17 cellular contexts compared by ENCODE assay signal in the genomic region with DNA sequence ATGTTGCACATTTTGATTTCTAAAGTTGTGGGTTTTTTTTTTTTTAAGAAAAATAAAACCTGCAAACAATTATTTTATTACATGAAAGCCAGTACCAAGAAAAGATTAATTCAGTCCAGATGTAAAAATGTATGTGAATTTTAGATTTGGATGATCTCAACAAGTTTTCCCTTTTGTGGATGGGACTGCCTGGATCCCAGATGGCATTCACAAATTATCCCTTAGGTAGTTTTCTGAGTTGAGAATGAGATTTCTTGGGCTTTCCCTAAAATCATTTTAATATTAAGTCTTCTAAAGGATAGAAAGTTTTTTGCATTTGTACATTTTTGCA. TPM values are rescaled to one million over a fixed set of nuclear protein-coding genes. Genes with fewer than 3 reads are reported as not detected.
DNase-seq lines count a peak whose midpoint lies in the region; TF ChIP-seq lines count a peak whose summit lies in the region.
"Had no signal": no experiment of that assay in that cellular context is flagged by ENCODE, and none has a peak within 500 bp of the region (broad histone marks: within the 10 kb centered on the region; RNA-seq: fewer than 3 reads in every experiment).

No MANE protein-coding gene starts in this region.

- H3K27me3 Mint-ChIP-seq in CD14-positive monocyte (ENCODE audit: low read depth in 3 of 3), result peaks cover 22 to 33% (median 30%) of the 10 kb centered on the region in 3 donors

- peak overlapping the region in 1 of 2 donors; percentile 26 for H3K4me3 Mint-ChIP-seq in CD14-positive monocyte
- H3K4me3 Mint-ChIP-seq: activated CD4-positive, alpha-beta memory T cell treated with anti-CD3 and anti-CD28 coated beads, Interleukin-2, amount 10 ng/mL, durations not matched to agents 7 days and 5 days had no signal

- intact Hi-C loops in CD14-positive monocyte (cut with micrococcal nuclease), result loop anchor here (5.0 to 10.0 kb wide), 2 partner anchors 328 to 330 kb away; a partner anchor contains a TSS

- H3K4me3 ChIP-seq in GM23248 (peak overlapping the region; percentile 97), astrocyte of the cerebellum (ENCODE audit: low read depth, low read length) (peak overlapping the region; percentile 79), hepatocyte (peak overlapping the region; percentile 94), skeletal muscle satellite cell (ENCODE audit: low read length) (peak overlapping the region; percentile 98)

- H3K27me3 ChIP-seq in GM23248 (replicated peaks; ENCODE audit: insufficient read depth) (no peaks in the 10 kb centered on the region), hepatocyte (no peaks in the 10 kb centered on the region), skeletal muscle satellite cell (ENCODE audit: control insufficient read depth, insufficient read depth, low read length) (no peaks in the 10 kb centered on the region)
- H3K27me3 ChIP-seq: gastroesophageal sphincter had no signal

- H3K9me3 ChIP-seq in GM23248 (ENCODE audit: low read depth) (no peaks in the 10 kb centered on the region), hepatocyte (ENCODE audit: low read depth) (no peaks in the 10 kb centered on the region), skeletal muscle satellite cell (replicated peaks; ENCODE audit: low read length) (no peaks in the 10 kb centered on the region)
- H3K9me3 ChIP-seq: gastroesophageal sphincter had no signal

- TF ChIP-seq CTCF in astrocyte of the cerebellum (IDR thresholded peaks at IDR 0.05; ENCODE audit: low read depth, low read length, missing control alignments), result no peak
- TF ChIP-seq CTCF in hepatocyte (IDR thresholded peaks at IDR 0.05; ENCODE audit: poor library complexity), result no peak
- TF ChIP-seq CTCF in CD14-positive monocyte (IDR thresholded peaks at IDR 0.05), result no peak

- DNase-seq in GM23248, result peak; percentile 51
- DNase-seq in astrocyte of the cerebellum (ENCODE audit: low read depth), result no peak
- DNase-seq in hepatocyte (ENCODE audit: low spot score), result no peak
- no peak for DNase-seq in cortex of kidney (lab: John Stamatoyannopoulos, UW)
- no peak for DNase-seq in kidney glomerular epithelial cell (lab: John Stamatoyannopoulos, UW)
- DNase-seq in OCI-M1 (lab: John Stamatoyannopoulos, UW), result no peak
- no peak for DNase-seq in CD14-positive monocyte (ENCODE audit: low spot score)
- DNase-seq: activated CD4-positive, alpha-beta memory T cell treated with anti-CD3 and anti-CD28 coated beads, Interleukin-2, amount 10 ng/mL, durations not matched to agents 7 days and 5 days; activated gamma-delta T cell treated with Interleukin-2 at 50 U/mL for 16 hours; cerebellar nuclear complex; GF-D8; KG1; NCI-H2171; stimulated activated CD4-positive, alpha-beta T cell treated with anti-CD3 and anti-CD28 coated beads, Interleukin-1b, Interleukin-23, amount 100 ng/mL, for 48 hours had no signal

- H3K36me3 Mint-ChIP-seq in CD14-positive monocyte, result no peaks in the 10 kb centered on the region

- in situ Hi-C loops in GM23248 (cut with MboI), result loop anchor here (10.0 kb wide), 1 partner anchor 370 kb away; no protein-coding TSS in a partner anchor
- in situ Hi-C loops in astrocyte of the cerebellum (cut with HindIII; ENCODE audit: low sequenced_read_pairs), result no loop called here

- no peak overlapping the region for H3K27ac Mint-ChIP-seq in CD14-positive monocyte
- H3K27ac Mint-ChIP-seq: activated CD4-positive, alpha-beta memory T cell treated with anti-CD3 and anti-CD28 coated beads, Interleukin-2, amount 10 ng/mL, durations not matched to agents 7 days and 5 days had no signal

- H3K27ac ChIP-seq in GM23248 (peak overlapping the region; percentile 97), hepatocyte (peak overlapping the region; percentile 97)
- H3K27ac ChIP-seq: C4-2B had no signal

- H3K9me3 Mint-ChIP-seq in CD14-positive monocyte, result peaks cover 0 to 4% (median 0%) of the 10 kb centered on the region in 7 donors
- H3K9me3 Mint-ChIP-seq: activated CD4-positive, alpha-beta memory T cell treated with anti-CD3 and anti-CD28 coated beads, Interleukin-2, amount 10 ng/mL, durations not matched to agents 7 days and 5 days had no signal

- H2AFZ ChIP-seq in GM23248, result no peak overlapping the region
- no peak overlapping the region for H2AFZ ChIP-seq in hepatocyte

- H3K4me1 Mint-ChIP-seq in CD14-positive monocyte, result peaks cover 23% of the 10 kb centered on the region

- H3K9me2 ChIP-seq in GM23248 (ENCODE audit: insufficient read depth) (no peaks in the 10 kb centered on the region), hepatocyte (replicated peaks; ENCODE audit: insufficient read depth) (no peaks in the 10 kb centered on the region)

- H3K4me2 ChIP-seq in GM23248 (ENCODE audit: unreplicated experiment), result peak overlapping the region; percentile 85
- peak overlapping the region; percentile 84 for H3K4me2 ChIP-seq in hepatocyte
- peak overlapping the region; percentile 88 for H3K4me2 ChIP-seq in skeletal muscle satellite cell (ENCODE audit: low read length)

- H3K36me3 ChIP-seq in GM23248 (ENCODE audit: low read depth) (peaks cover 66% of the 10 kb centered on the region), hepatocyte (replicated peaks; ENCODE audit: insufficient read depth, low read depth) (no peaks in the 10 kb centered on the region), skeletal muscle satellite cell (ENCODE audit: insufficient read depth, low read length) (peaks cover 55% of the 10 kb centered on the region)
- H3K36me3 ChIP-seq: gastroesophageal sphincter had no signal

- peaks cover 26% of the 10 kb centered on the region for H4K20me1 ChIP-seq in GM23248 (ENCODE audit: insufficient read depth)
- H4K20me1 ChIP-seq in hepatocyte (ENCODE audit: insufficient read depth, poor library complexity, severe bottlenecking), result peaks cover 19% of the 10 kb centered on the region

- H3K4me1 ChIP-seq in GM23248 (ENCODE audit: insufficient read depth) (peaks cover 36% of the 10 kb centered on the region), hepatocyte (ENCODE audit: insufficient read depth) (peaks cover 12% of the 10 kb centered on the region), skeletal muscle satellite cell (ENCODE audit: control insufficient read depth, insufficient read depth, low read length) (peaks cover 42% of the 10 kb centered on the region)

- peaks cover 74% of the 10 kb centered on the region for H3F3A ChIP-seq in GM23248 (ENCODE audit: insufficient read depth)

- peaks cover 96% of the 10 kb centered on the region for H3K79me2 ChIP-seq in GM23248 (ENCODE audit: insufficient read depth)
- H3K79me2 ChIP-seq in hepatocyte, result peaks cover 85% of the 10 kb centered on the region

- H3K9ac ChIP-seq in GM23248 (peak overlapping the region; percentile 99), skeletal muscle satellite cell (ENCODE audit: low read depth, low read length) (peak overlapping the region; percentile 99)

RNA-seq across cellular contexts. Expression of a gene that starts 2.8 kb away (rescaled TPM):
- total RNA-seq in GM23248 (2014; rRNA removed; shearing (Covaris generic)), result 795 and 861 TPM in 2 replicates
- polyA plus RNA-seq in GM23248 (2016; fragmentation: Nextera tagmentation; extraction: Ambion mirVana), result 550 and 553 TPM in 2 replicates
- total RNA-seq in hepatocyte, result 37.4 and 64.4 TPM in 2 replicates
- 17.0 and 18.9 TPM in 2 replicates for polyA plus RNA-seq in hepatocyte
- total RNA-seq in skeletal muscle satellite cell (2012; rRNA removed), result 148 and 178 TPM in 2 replicates
- polyA plus RNA-seq in CD14-positive monocyte, result under 1 TPM; 0.12 to 0.25 TPM

Comparison
In these comparisons a context has a peak if more than half of its experiments do, and no peak if none do; other contexts are left out.
1. RNA of a gene that starts 2.8 kb away (polyA plus RNA-seq): 550 to 553 TPM in GM23248; 17.0 to 18.9 TPM in hepatocyte and 0.12 to 0.25 TPM in CD14-positive monocyte; every median in the first group is over 10 times any median in the second.
2. Peak in every context shown above with its lines, with median percentiles within 50 percentile points of each other: H3K4me2 ChIP-seq and H3K4me3 ChIP-seq.